9 cellular contexts compared by ENCODE assay signal in the genomic region with DNA sequence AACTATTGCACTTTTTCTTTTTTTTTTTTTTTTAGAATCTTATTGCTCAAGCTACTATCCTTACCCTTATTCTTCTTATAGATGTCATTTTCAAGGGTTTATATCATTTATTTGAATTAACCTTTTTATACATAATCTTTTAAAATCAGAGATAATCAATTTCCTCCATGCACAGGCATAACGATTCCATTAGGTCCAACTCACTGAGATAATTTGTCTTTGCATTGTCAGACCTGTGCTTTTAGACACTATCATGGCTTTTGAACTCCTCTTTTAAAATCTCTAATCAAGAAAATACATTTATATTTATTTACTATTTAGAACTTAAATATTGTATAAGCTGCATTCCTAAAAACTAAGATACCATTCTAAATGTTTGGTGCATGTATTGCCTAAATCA.
"Had no signal": no experiment of that assay in that cellular context is flagged by ENCODE, and none has a peak within 500 bp of the region (broad histone marks: within the 10 kb centered on the region; RNA-seq: fewer than 3 reads in every experiment).

No MANE protein-coding gene starts in this region.

- H3K9ac ChIP-seq: GM23248 had no signal

- H3K27ac ChIP-seq: GM23248 had no signal

- DNase-seq: GM23248, GOT3, H7, H9, HCEC 1CT, HFFc6 had no signal

- H2AFZ ChIP-seq: GM23248, GM23338 had no signal

- H3K4me2 ChIP-seq: GM23338 had no signal

- H3K4me3 ChIP-seq: GM23248, GM23338, HAP-1 had no signal

- H3K36me3 ChIP-seq: HAP-1 had no signal

- H3K9me3 ChIP-seq: HAP-1 had no signal

- ATAC-seq: GM23338, HCT116 had no signal

- H3K4me1 ChIP-seq: HAP-1 had no signal
